Comparison of ENCODE assay signal across 17 cellular contexts in the genomic region with DNA sequence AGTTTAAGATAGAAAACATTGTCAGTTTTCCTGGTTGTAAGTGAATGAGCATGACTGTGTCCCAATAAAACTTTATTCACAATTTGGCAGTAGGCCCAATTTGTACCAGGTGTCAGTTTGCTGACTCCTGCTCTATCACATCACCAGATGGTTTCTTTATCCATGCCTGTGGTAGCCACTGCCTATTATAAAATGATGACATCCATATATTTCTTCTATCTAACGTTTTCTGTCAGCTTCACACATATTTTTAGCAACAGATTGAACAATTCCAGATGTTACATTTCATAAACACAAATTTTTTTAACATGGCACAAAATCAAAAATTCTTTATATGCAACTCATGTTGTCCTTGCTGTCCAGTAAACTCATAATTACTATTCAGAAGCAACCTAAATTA.
A peak's percentile ranks its signal among the peaks of the same experiment; 100 is the strongest.
DNase-seq lines count a peak whose midpoint lies in the region; TF ChIP-seq lines count a peak whose summit lies in the region.
"Had no signal": no experiment of that assay in that cellular context is flagged by ENCODE, and none has a peak within 500 bp of the region (broad histone marks: within the 10 kb centered on the region; RNA-seq: fewer than 3 reads in every experiment).

No MANE protein-coding gene starts in this region.

- no peaks in the 10 kb centered on the region for H3K36me3 Mint-ChIP-seq in endodermal cell (ENCODE audit: low read depth)
- no peaks in the 10 kb centered on the region for H3K36me3 Mint-ChIP-seq in activated CD4-positive, alpha-beta memory T cell treated with anti-CD3 and anti-CD28 coated beads for 36 hours
- no peaks in the 10 kb centered on the region for H3K36me3 Mint-ChIP-seq in chondrocyte (ENCODE audit: low read depth)

- intact Hi-C loops in activated CD4-positive, alpha-beta memory T cell treated with anti-CD3 and anti-CD28 coated beads for 36 hours (cut with micrococcal nuclease): no loop called here

- CTCF ChIA-PET in activated CD4-positive, alpha-beta memory T cell treated with anti-CD3 and anti-CD28 coated beads for 36 hours (lab: Charles Lee): no interaction called here

- POLR2A ChIA-PET in activated CD4-positive, alpha-beta memory T cell treated with anti-CD3 and anti-CD28 coated beads for 36 hours (lab: Charles Lee): no interaction called here

- no peaks in the 10 kb centered on the region for H3K36me3 ChIP-seq in endodermal cell (ENCODE audit: control insufficient read depth, insufficient read depth, low read length)
- H3K36me3 ChIP-seq: HAP-1 had no signal

- no peaks in the 10 kb centered on the region for H3K27me3 ChIP-seq in endodermal cell (ENCODE audit: control insufficient read depth, insufficient read depth, low read length, poor library complexity, severe bottlenecking)

- TF ChIP-seq CTCF in cardiac fibroblast (IDR thresholded peaks at IDR 0.05; ENCODE audit: low read depth, low read length) (no peak), fibroblast of the aortic adventitia (IDR thresholded peaks at IDR 0.05; ENCODE audit: insufficient read depth, low read length) (no peak), endodermal cell (conservative IDR thresholded peaks at IDR 0.05) (no peak), chondrocyte (IDR thresholded peaks at IDR 0.05) (no peak)

- H3K4me3 ChIP-seq in cardiac fibroblast (replicated peaks in 1 of 2; ENCODE audit: low read depth in 2 of 2, low read length in 2 of 2) (no peak overlapping the region), fibroblast of the aortic adventitia (ENCODE audit: low read depth, low read length) (no peak overlapping the region), endodermal cell (ENCODE audit: low read length) (no peak overlapping the region)
- H3K4me3 ChIP-seq: HAP-1 had no signal

- no peaks in the 10 kb centered on the region for H3K9me3 ChIP-seq in endodermal cell (ENCODE audit: control insufficient read depth, low read length)
- H3K9me3 ChIP-seq: HAP-1 had no signal

- H3K4me3 Mint-ChIP-seq in endodermal cell: no peak overlapping the region
- H3K4me3 Mint-ChIP-seq in activated CD4-positive, alpha-beta memory T cell treated with anti-CD3 and anti-CD28 coated beads for 36 hours: no peak overlapping the region
- no peak overlapping the region for H3K4me3 Mint-ChIP-seq in chondrocyte (ENCODE audit: unreplicated experiment)
- H3K4me3 Mint-ChIP-seq: B cell; CD4-positive, alpha-beta T cell; HFFc6 had no signal

- H3K27ac ChIP-seq in endodermal cell (ENCODE audit: low read depth, low read length): no peak overlapping the region
- H3K27ac ChIP-seq: HL-60 had no signal

- H3K9me3 Mint-ChIP-seq in endodermal cell: no peaks in the 10 kb centered on the region
- peaks cover 2% of the 10 kb centered on the region for H3K9me3 Mint-ChIP-seq in activated CD4-positive, alpha-beta memory T cell treated with anti-CD3 and anti-CD28 coated beads for 36 hours
- peaks cover 9% of the 10 kb centered on the region for H3K9me3 Mint-ChIP-seq in chondrocyte (ENCODE audit: low read depth)

- H3K27ac Mint-ChIP-seq in endodermal cell (no peak overlapping the region), chondrocyte (ENCODE audit: unreplicated experiment) (no peak overlapping the region)
- no peak overlapping the region for H3K27ac Mint-ChIP-seq in activated CD4-positive, alpha-beta memory T cell treated with anti-CD3 and anti-CD28 coated beads for 36 hours
- H3K27ac Mint-ChIP-seq: B cell; CD4-positive, alpha-beta T cell; HFFc6 had no signal

- H3K9ac ChIP-seq in endodermal cell (ENCODE audit: extremely low read depth, low read length, poor library complexity, severe bottlenecking): no peak overlapping the region

- 0% methylated on average over 1 of the region's 1 CpG for WGBS in endodermal cell (ENCODE audit: insufficient coverage in 1 of 2, insufficient read length in 1 of 2), 2 experiments

- no peaks in the 10 kb centered on the region for H3K27me3 Mint-ChIP-seq in endodermal cell (ENCODE audit: insufficient read depth)
- H3K27me3 Mint-ChIP-seq in activated CD4-positive, alpha-beta memory T cell treated with anti-CD3 and anti-CD28 coated beads for 36 hours: no peaks in the 10 kb centered on the region
- no peaks in the 10 kb centered on the region for H3K27me3 Mint-ChIP-seq in chondrocyte (ENCODE audit: low read depth)
- H3K27me3 Mint-ChIP-seq: B cell; CD4-positive, alpha-beta T cell had no signal

- DNase-seq in HS-5 (ENCODE audit: low read depth): peak; percentile 56
- DNase-seq in RPMI8226: peak; percentile 3
- DNase-seq in cardiac fibroblast (ENCODE audit: low read depth in 2 of 2): peak; percentile 8 to 12
- peak; percentile 7 for DNase-seq in fibroblast of the aortic adventitia (ENCODE audit: low read depth)
- DNase-seq in endodermal cell: no peak
- DNase-seq in activated CD4-positive, alpha-beta memory T cell treated with anti-CD3 and anti-CD28 coated beads for 36 hours: no peak
- no peak for DNase-seq in stimulated activated CD4-positive, alpha-beta T cell treated with anti-CD3 and anti-CD28 coated beads, Interleukin-15, amount 100 ng/mL, for 24 hours
- no peak for DNase-seq in chondrocyte (ENCODE audit: low spot score)
- DNase-seq: C1 segment of cervical spinal cord; CD4-positive, alpha-beta T cell; DND-41; GDM1; GOT3; HFFc6 had no signal

- H3K4me1 ChIP-seq in endodermal cell (ENCODE audit: control insufficient read depth, insufficient read depth, low read length): no peaks in the 10 kb centered on the region
- H3K4me1 ChIP-seq: HAP-1 had no signal

- H3K4me1 Mint-ChIP-seq in endodermal cell (no peaks in the 10 kb centered on the region), chondrocyte (ENCODE audit: low read depth) (peaks cover 4% of the 10 kb centered on the region)
- no peaks in the 10 kb centered on the region for H3K4me1 Mint-ChIP-seq in activated CD4-positive, alpha-beta memory T cell treated with anti-CD3 and anti-CD28 coated beads for 36 hours (ENCODE audit: low read depth)
- H3K4me1 Mint-ChIP-seq: B cell had no signal

Comparison
In these comparisons a context has a peak if more than half of its experiments do, and no peak if none do; other contexts are left out.
1. DNase-seq: peak in HS-5 (single experiment), RPMI8226 (single experiment), cardiac fibroblast (2 of 2) and fibroblast of the aortic adventitia (single experiment); none in endodermal cell (single experiment), activated CD4-positive, alpha-beta memory T cell treated with anti-CD3 and anti-CD28 coated beads for 36 hours (single experiment), stimulated activated CD4-positive, alpha-beta T cell treated with anti-CD3 and anti-CD28 coated beads, Interleukin-15, amount 100 ng/mL, for 24 hours (single experiment) and chondrocyte (single experiment).